ENCODE assay signal across 8 cellular contexts in genomic region chr2:25362049-25362563, GRCh38. TPM values are rescaled to one million over a fixed set of nuclear protein-coding genes. Genes with fewer than 3 reads are reported as not detected.
A peak's percentile ranks its signal among the peaks of the same experiment; 100 is the strongest.
DNase-seq lines count a peak whose midpoint lies in the region; ATAC-seq and TF ChIP-seq lines count a peak whose summit lies in the region.

No MANE protein-coding gene starts in this region.

- H3K27ac Mint-ChIP-seq in chondrocyte (ENCODE audit: unreplicated experiment) = no peak overlapping the region

- ATAC-seq in GM19035 (IDR thresholded peaks at IDR 0.05; ENCODE audit: unreplicated experiment) = peak; percentile 86
- ATAC-seq in HG03280 (IDR thresholded peaks at IDR 0.05; ENCODE audit: unreplicated experiment) = peak; percentile 86

- H3K4me1 Mint-ChIP-seq in chondrocyte (ENCODE audit: low read depth) = peaks cover 11% of the 10 kb centered on the region

- no peaks in the 10 kb centered on the region for H3K27me3 Mint-ChIP-seq in chondrocyte (ENCODE audit: low read depth)

- no peaks in the 10 kb centered on the region for H3K9me3 Mint-ChIP-seq in chondrocyte (ENCODE audit: low read depth)

- peak overlapping the region; percentile 63 for H3K4me3 Mint-ChIP-seq in chondrocyte (ENCODE audit: unreplicated experiment)

- TF ChIP-seq CTCF in chondrocyte (IDR thresholded peaks at IDR 0.05) = peak; percentile 98

- no peaks in the 10 kb centered on the region for H3K36me3 Mint-ChIP-seq in chondrocyte (ENCODE audit: low read depth)

- peak; percentile 96 for DNase-seq in AG20443 (ENCODE audit: low spot score)
- DNase-seq in NCI-H345 treated with DMSO at 0.1 percent for 48 hours (lab: John Stamatoyannopoulos, UW; ENCODE audit: unreplicated experiment) = peak; percentile 95
- DNase-seq in activated CD4-positive, CD25-positive, alpha-beta regulatory T cell treated with anti-CD3 and anti-CD28 coated beads, Interleukin-2, amount 50 U/mL, for 72 hours = peak; percentile 98
- DNase-seq in chondrocyte (ENCODE audit: low spot score) = no peak
- DNase-seq in kidney tubule cell (ENCODE audit: low spot score) = peak; percentile 93
- peak; percentile 91 to 94 for DNase-seq in stimulated activated CD4-positive, alpha-beta T cell treated with anti-CD3 and anti-CD28 coated beads, Interleukin-1b, Interleukin-23, amount 100 ng/mL, for 1 hour (ENCODE audit: low read depth in 2 of 2)

RNA-seq across cellular contexts. Expression of gene DNMT3A, which starts 20.4 kb away (rescaled TPM):
- total RNA-seq in chondrocyte = 43.9 to 56.7 TPM (median 45.4 TPM) in 3 replicates
